Comparison of ENCODE assay signal across 28 cellular contexts in genomic region chr17:22516861-22517636, GRCh38.
"Had no signal": no experiment of that assay in that cellular context is flagged by ENCODE, and none has a peak within 500 bp of the region (broad histone marks: within the 10 kb centered on the region; RNA-seq: fewer than 3 reads in every experiment).

No MANE protein-coding gene starts in this region.

- H3K4me1 ChIP-seq: colonic mucosa, esophagus muscularis mucosa, foreskin keratinocyte, gastroesophageal sphincter, heart left ventricle, left lung, neural progenitor cell, psoas muscle, spleen, testis, tibial artery, upper lobe of left lung had no signal

- DNase-seq: colonic mucosa; dermis blood vessel endothelial cell; effector memory CD4-positive, alpha-beta T cell; foreskin keratinocyte; heart left ventricle; left cardiac atrium; mammary epithelial cell; mesendoderm; midbrain; naive thymus-derived CD4-positive, alpha-beta T cell; psoas muscle; right cardiac atrium; spleen; stimulated activated CD4-positive, alpha-beta T cell treated with anti-CD3 and anti-CD28 coated beads, Interleukin-4, amount 100 ng/mL, for 4 hours; stimulated activated naive CD8-positive, alpha-beta T cell treated with anti-CD3 and anti-CD28 coated beads, Interleukin-15, Interleukin-2, amounts not matched to agents 100 U/mL and 50 U/mL, for 24 hours; substantia nigra; testis; tibial artery had no signal

- H3K4me2 ChIP-seq: hepatocyte, neural progenitor cell had no signal

- H3K9me3 ChIP-seq: colonic mucosa, psoas muscle, testis had no signal

- ATAC-seq: foreskin keratinocyte; gastroesophageal sphincter; heart left ventricle; left cardiac atrium; left lung; naive thymus-derived CD4-positive, alpha-beta T cell; psoas muscle; right cardiac atrium; stimulated activated memory B cell treated with anti-CD40 and anti-IgM and Interleukin-4, amounts not matched to agents 10 μg/mL and 1 μg/mL and 100 μg/mL, for 72 hours; stimulated activated naive CD8-positive, alpha-beta T cell treated with anti-CD3 and anti-CD28 coated beads, Interleukin-15, Interleukin-2, amounts not matched to agents 100 U/mL and 50 U/mL, for 24 hours had no signal

- FAIRE-seq: endothelial cell of umbilical vein, urothelium cell line had no signal

- H3K4me3 ChIP-seq: colonic mucosa, esophagus muscularis mucosa, gastroesophageal sphincter, heart left ventricle, hepatocyte, left lung, neural progenitor cell, psoas muscle, skin epidermis, spleen, tibial artery, upper lobe of left lung had no signal

- H3K27ac ChIP-seq: colonic mucosa, esophagus muscularis mucosa, foreskin keratinocyte, gastroesophageal sphincter, heart left ventricle, hepatocyte, left lung, neural progenitor cell, psoas muscle, skin epidermis, spleen, testis, tibial artery, upper lobe of left lung had no signal
